In genomic region chr14:45238988-45239387, GRCh38 we compare ENCODE assay signal across 17 cellular contexts. TPM values are rescaled to one million over a fixed set of nuclear protein-coding genes. Genes with fewer than 3 reads are reported as not detected.
A peak's percentile ranks its signal among the peaks of the same experiment; 100 is the strongest.
DNase-seq lines count a peak whose midpoint lies in the region; ATAC-seq and TF ChIP-seq lines count a peak whose summit lies in the region.
"Had no signal": no experiment of that assay in that cellular context is flagged by ENCODE, and none has a peak within 500 bp of the region (broad histone marks: within the 10 kb centered on the region; RNA-seq: fewer than 3 reads in every experiment).

No MANE protein-coding gene starts in this region.

- no peak overlapping the region for H3K4me3 Mint-ChIP-seq in activated T-cell treated with anti-CD3 and anti-CD28 coated beads, Interleukin-2, amount 50 U/mL, for 72 hours
- no peak overlapping the region for H3K4me3 Mint-ChIP-seq in progenitor cell of endocrine pancreas (ENCODE audit: low read depth)
- H3K4me3 Mint-ChIP-seq: CD4-positive, alpha-beta memory T cell; GM23338; H9 had no signal

- peak overlapping the region; percentile 1 for H3K27ac Mint-ChIP-seq in activated T-cell treated with anti-CD3 and anti-CD28 coated beads, Interleukin-2, amount 50 U/mL, for 72 hours
- H3K27ac Mint-ChIP-seq in progenitor cell of endocrine pancreas = peak overlapping the region; percentile 34
- H3K27ac Mint-ChIP-seq: GM23338, H9 had no signal

- peak; percentile 6 for DNase-seq in NCI-H748 (lab: John Stamatoyannopoulos, UW; ENCODE audit: unreplicated experiment)
- no peak for DNase-seq in NCI-H748 treated with DMSO at 0.1 percent for 48 hours (lab: John Stamatoyannopoulos, UW)
- DNase-seq in activated T-cell treated with anti-CD3 and anti-CD28 coated beads, Interleukin-2, amount 50 U/mL, for 72 hours = no peak
- DNase-seq in activated T-cell treated with anti-CD3 and anti-CD28 coated beads, Interleukin-2, amount 50 U/mL, for 1 hour = no peak
- no peak for DNase-seq in progenitor cell of endocrine pancreas (ENCODE audit: low spot score, unreplicated experiment)
- DNase-seq in activated CD8-positive, alpha-beta memory T cell treated with anti-CD3 and anti-CD28 coated beads for 24 hours = no peak
- DNase-seq: C1 segment of cervical spinal cord; Calu3; CD4-positive, alpha-beta memory T cell; COR-L47; DMS79; EL; GDM1; H9 had no signal

- no peaks in the 10 kb centered on the region for H3K4me1 Mint-ChIP-seq in activated T-cell treated with anti-CD3 and anti-CD28 coated beads, Interleukin-2, amount 50 U/mL, for 72 hours (ENCODE audit: low read depth)
- H3K4me1 Mint-ChIP-seq in progenitor cell of endocrine pancreas (ENCODE audit: low read depth) = no peaks in the 10 kb centered on the region
- H3K4me1 Mint-ChIP-seq: GM23338, H9 had no signal

- ATAC-seq in activated T-cell treated with anti-CD3 and anti-CD28 coated beads, Interleukin-2, amount 50 U/mL, for 72 hours (replicated peaks in 1 of 2) = no peak
- ATAC-seq: GM12878, GM23338, HCT116 had no signal

- no peaks in the 10 kb centered on the region for H3K9me3 Mint-ChIP-seq in activated T-cell treated with anti-CD3 and anti-CD28 coated beads, Interleukin-2, amount 50 U/mL, for 72 hours
- H3K9me3 Mint-ChIP-seq in progenitor cell of endocrine pancreas (ENCODE audit: low read depth) = no peaks in the 10 kb centered on the region
- H3K9me3 Mint-ChIP-seq: CD4-positive, alpha-beta memory T cell; GM23338; H9 had no signal

- peaks cover 3 to 21% of the 10 kb centered on the region in 2 donors for H3K36me3 Mint-ChIP-seq in activated T-cell treated with anti-CD3 and anti-CD28 coated beads, Interleukin-2, amount 50 U/mL, for 72 hours (ENCODE audit: insufficient read depth in 2 of 2)
- peaks cover 10% of the 10 kb centered on the region for H3K36me3 Mint-ChIP-seq in progenitor cell of endocrine pancreas (ENCODE audit: insufficient read depth)

- H3K27me3 Mint-ChIP-seq in activated T-cell treated with anti-CD3 and anti-CD28 coated beads, Interleukin-2, amount 50 U/mL, for 72 hours (ENCODE audit: low read depth) = no peaks in the 10 kb centered on the region
- H3K27me3 Mint-ChIP-seq in progenitor cell of endocrine pancreas = no peaks in the 10 kb centered on the region
- H3K27me3 Mint-ChIP-seq: CD4-positive, alpha-beta memory T cell had no signal

- no peak for TF ChIP-seq CTCF in progenitor cell of endocrine pancreas (IDR thresholded peaks at IDR 0.05; ENCODE audit: unreplicated experiment)

RNA-seq across cellular contexts. Expression of gene MIS18BP1, which starts 14.0 kb away (rescaled TPM):
- 10 to 100 TPM; 70.9 to 76.5 TPM for total RNA-seq in activated T-cell treated with anti-CD3 and anti-CD28 coated beads, Interleukin-2, amount 50 U/mL, for 72 hours
- total RNA-seq in progenitor cell of endocrine pancreas = 39.7 and 40.4 TPM in 2 replicates
